Comparison of ENCODE assay signal across 1 cellular context in the genomic region with DNA sequence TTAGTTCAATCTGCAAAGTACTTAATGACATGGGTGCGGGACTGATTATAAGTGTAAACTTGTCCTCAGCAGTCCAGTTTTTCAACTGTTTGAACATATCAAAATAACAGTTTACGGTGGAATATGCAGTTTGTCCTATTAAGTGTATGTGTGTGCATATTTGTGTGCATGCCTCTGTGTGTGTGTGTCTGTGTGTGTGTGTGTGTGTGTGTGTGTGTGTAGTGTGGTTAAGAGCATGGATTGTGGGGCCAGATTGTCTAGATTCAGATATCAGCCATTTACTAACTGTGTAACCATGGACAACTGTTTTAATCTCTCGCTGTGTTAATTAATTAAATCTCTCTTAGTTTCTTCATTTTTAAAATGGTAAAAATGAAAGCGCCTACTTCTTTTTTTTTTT.
TF ChIP-seq lines count a peak whose summit lies in the region.

No MANE protein-coding gene starts in this region.

TF ChIP-seq in IMR-90, 13 proteins besides CTCF, POLR2A, EP300 and RAD21:
- TF ChIP-seq MAFK (IDR thresholded peaks at IDR 0.05; ENCODE audit: low read depth, low read length) (no peak), ELK1 (IDR thresholded peaks at IDR 0.05; ENCODE audit: borderline replicate concordance, low read depth, low read length) (no peak), FOS (IDR thresholded peaks at IDR 0.05; ENCODE audit: low read depth, low read length) (no peak), RFX5 (IDR thresholded peaks at IDR 0.05; ENCODE audit: low read depth, low read length) (no peak)
